1 cellular context compared by ENCODE assay signal in the genomic region with DNA sequence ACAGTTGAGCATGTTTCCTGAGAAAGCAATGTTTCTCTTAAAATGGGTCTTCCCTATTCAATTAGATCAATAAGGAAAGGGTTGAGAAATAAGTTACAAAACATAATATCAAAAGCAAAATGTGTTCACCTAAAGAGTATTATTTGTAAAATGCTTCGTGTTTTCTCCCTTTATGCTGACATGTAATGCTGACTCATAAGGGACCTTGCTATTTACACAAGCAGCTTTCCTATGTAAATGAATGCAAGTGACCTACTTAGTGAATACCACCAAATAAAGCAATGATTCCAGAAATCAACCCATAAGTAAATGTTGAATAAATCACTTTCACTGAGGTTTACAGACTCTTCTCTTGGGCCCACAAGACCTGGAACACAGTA.
A peak's percentile ranks its signal among the peaks of the same experiment; 100 is the strongest.
TF ChIP-seq lines count a peak whose summit lies in the region.

No MANE protein-coding gene starts in this region.

TF ChIP-seq in K562, 482 proteins besides CTCF, POLR2A, EP300 and RAD21 (continued from another document):
- TF ChIP-seq, protein P1, sequence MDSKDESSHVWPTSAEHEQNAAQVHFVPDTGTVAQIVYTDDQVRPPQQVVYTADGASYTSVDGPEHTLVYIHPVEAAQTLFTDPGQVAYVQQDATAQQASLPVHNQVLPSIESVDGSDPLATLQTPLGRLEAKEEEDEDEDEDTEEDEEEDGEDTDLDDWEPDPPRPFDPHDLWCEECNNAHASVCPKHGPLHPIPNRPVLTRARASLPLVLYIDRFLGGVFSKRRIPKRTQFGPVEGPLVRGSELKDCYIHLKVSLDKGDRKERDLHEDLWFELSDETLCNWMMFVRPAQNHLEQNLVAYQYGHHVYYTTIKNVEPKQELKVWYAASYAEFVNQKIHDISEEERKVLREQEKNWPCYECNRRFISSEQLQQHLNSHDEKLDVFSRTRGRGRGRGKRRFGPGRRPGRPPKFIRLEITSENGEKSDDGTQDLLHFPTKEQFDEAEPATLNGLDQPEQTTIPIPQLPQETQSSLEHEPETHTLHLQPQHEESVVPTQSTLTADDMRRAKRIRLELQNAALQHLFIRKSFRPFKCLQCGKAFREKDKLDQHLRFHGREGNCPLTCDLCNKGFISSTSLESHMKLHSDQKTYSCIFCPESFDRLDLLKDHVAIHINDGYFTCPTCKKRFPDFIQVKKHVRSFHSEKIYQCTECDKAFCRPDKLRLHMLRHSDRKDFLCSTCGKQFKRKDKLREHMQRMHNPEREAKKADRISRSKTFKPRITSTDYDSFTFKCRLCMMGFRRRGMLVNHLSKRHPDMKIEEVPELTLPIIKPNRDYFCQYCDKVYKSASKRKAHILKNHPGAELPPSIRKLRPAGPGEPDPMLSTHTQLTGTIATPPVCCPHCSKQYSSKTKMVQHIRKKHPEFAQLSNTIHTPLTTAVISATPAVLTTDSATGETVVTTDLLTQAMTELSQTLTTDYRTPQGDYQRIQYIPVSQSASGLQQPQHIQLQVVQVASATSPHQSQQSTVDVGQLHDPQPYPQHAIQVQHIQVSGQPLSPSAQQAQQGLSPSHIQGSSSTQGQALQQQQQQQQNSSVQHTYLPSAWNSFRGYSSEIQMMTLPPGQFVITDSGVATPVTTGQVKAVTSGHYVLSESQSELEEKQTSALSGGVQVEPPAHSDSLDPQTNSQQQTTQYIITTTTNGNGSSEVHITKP (IDR thresholded peaks at IDR 0.05; ENCODE audit: partially characterized antibody) = peak; percentile 7
- TF ChIP-seq FOSL1 (tag; conservative IDR thresholded peaks at IDR 0.05) (peak; percentile 72), RBM25 (IDR thresholded peaks at IDR 0.05; ENCODE audit: low read depth, low read length, severe bottlenecking) (no peak), ZNF311 (CRISPR knock-in tag; IDR thresholded peaks at IDR 0.05) (no peak), MAFF (IDR thresholded peaks at IDR 0.05; ENCODE audit: low read length) (peak; percentile 73; the same call in 1 of the 2 replicates), FOXA3 (CRISPR knock-in tag; conservative IDR thresholded peaks at IDR 0.05 in 1 of 2, IDR thresholded peaks at IDR 0.05 in 1 of 2) (peak; percentile 89 to 93), ZNF316 (IDR thresholded peaks at IDR 0.05) (peak; percentile 93), TCF7 (IDR thresholded peaks at IDR 0.05; ENCODE audit: borderline replicate concordance) (no peak)
